33 cellular contexts compared by ENCODE assay signal in the genomic region with DNA sequence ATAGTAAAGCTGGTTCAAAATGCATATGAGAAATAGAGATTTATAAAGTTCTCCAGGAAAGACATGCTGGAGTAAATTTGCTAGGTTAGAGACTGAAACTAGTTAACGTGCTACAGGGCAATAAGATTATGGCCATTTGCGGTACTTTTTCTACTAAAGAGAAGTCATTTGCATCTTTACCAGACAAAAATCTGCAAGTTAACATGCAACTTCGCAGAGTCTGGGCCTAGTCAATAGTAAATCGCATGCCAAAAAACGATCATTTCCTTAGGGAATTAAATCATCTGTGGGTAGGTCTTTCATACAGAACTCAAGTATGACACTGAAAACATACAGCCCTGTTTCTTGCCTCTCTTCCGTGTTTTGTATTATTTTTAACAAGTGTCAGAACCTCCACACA. TPM values are rescaled to one million over a fixed set of nuclear protein-coding genes. Genes with fewer than 3 reads are reported as not detected.
A peak's percentile ranks its signal among the peaks of the same experiment; 100 is the strongest.
DNase-seq lines count a peak whose midpoint lies in the region; ATAC-seq, FAIRE-seq and TF ChIP-seq lines count a peak whose summit lies in the region.
"Had no signal": no experiment of that assay in that cellular context is flagged by ENCODE, and none has a peak within 500 bp of the region (broad histone marks: within the 10 kb centered on the region; RNA-seq: fewer than 3 reads in every experiment).

No MANE protein-coding gene starts in this region.

- no peak overlapping the region; the same call in 1 of the 2 replicates for H3K18ac ChIP-seq in H1 (ENCODE audit: extremely low read depth, low read length)

- no peak overlapping the region for H4K8ac ChIP-seq in H1 (ENCODE audit: extremely low read depth, insufficient read depth, low read length)

- no peak overlapping the region for H2BK5ac ChIP-seq in H1 (ENCODE audit: low read depth, low read length)

- FAIRE-seq in H1 (lab: Jason Lieb, UNC): no peak
- FAIRE-seq: islet of Langerhans, pancreas had no signal

- no peak overlapping the region for H2BK15ac ChIP-seq in H1 (ENCODE audit: low read length)

- H3K27ac Mint-ChIP-seq in nephron: peak overlapping the region in 2 of 3 experiments; percentile 3 to 30
- H3K27ac Mint-ChIP-seq: activated CD4-positive, alpha-beta T cell treated with anti-CD3 and anti-CD28 coated beads for 36 hours; CD4-positive, CD25-positive, alpha-beta regulatory T cell; natural killer cell treated with Interleukin-12 subunit alpha and Interleukin-12 subunit beta and Interleukin-15 and Interleukin-18, amount 100 ng/mL, for 72 hours; stimulated activated naive B cell treated with anti-CD40 and anti-IgM and Interleukin-4, amounts not matched to agents 10 μg/mL and 1 μg/mL and 100 μg/mL, for 72 hours had no signal

- H3K23me2 ChIP-seq in H1 (ENCODE audit: low read depth, low read length): no peaks in the 10 kb centered on the region

- TF ChIP-seq CTCF in H1 (IDR thresholded peaks at IDR 0.05; ENCODE audit: control extremely low read depth in 1 of 3, insufficient read depth in 1 of 3, low read depth in 1 of 3, low read length in 3 of 3) (no peak), nephron (IDR thresholded peaks at IDR 0.05; ENCODE audit: unreplicated experiment in 3 of 3) (no peak), lower lobe of right lung (IDR thresholded peaks at IDR 0.05) (no peak)

- H2BK120ac ChIP-seq in H1 (replicated peaks; ENCODE audit: low read depth, low read length): peak overlapping the region; percentile 33

- H3K9me3 Mint-ChIP-seq in nephron: no peaks in the 10 kb centered on the region
- H3K9me3 Mint-ChIP-seq: activated T-cell treated with anti-CD3 and anti-CD28 coated beads, Interleukin-2, amount 50 U/mL, for 4 hours; natural killer cell treated with Interleukin-12 subunit alpha and Interleukin-12 subunit beta and Interleukin-15 and Interleukin-18, amount 100 ng/mL, for 72 hours had no signal

- ATAC-seq in GM18517 (IDR thresholded peaks at IDR 0.05; ENCODE audit: unreplicated experiment) (peak; percentile 72), HG03135 (IDR thresholded peaks at IDR 0.05; ENCODE audit: unreplicated experiment) (no peak), lower lobe of right lung (no peak), HG03280 (IDR thresholded peaks at IDR 0.05; ENCODE audit: unreplicated experiment) (no peak)
- ATAC-seq: activated CD4-positive, alpha-beta T cell treated with anti-CD3 and anti-CD28 coated beads for 36 hours; activated T-cell treated with anti-CD3 and anti-CD28 coated beads, Interleukin-2, amount 50 U/mL, for 4 hours; gastrocnemius medialis; natural killer cell treated with Interleukin-12 subunit alpha and Interleukin-12 subunit beta and Interleukin-15 and Interleukin-18, amount 100 ng/mL, for 72 hours; Panc1; pancreas; stimulated activated naive B cell treated with anti-CD40 and anti-IgM and Interleukin-4, amounts not matched to agents 10 μg/mL and 1 μg/mL and 100 μg/mL, for 72 hours had no signal

- POLR2A ChIA-PET in H1 (lab: Charles Lee; ENCODE audit: partially characterized antibody): interaction anchor here (1.0 to 2.1 kb wide), 3 partner anchors 9 to 34 kb away, joined by 4 to 6 read pairs (median 4); no protein-coding TSS in a partner anchor

- H2BK20ac ChIP-seq in H1 (ENCODE audit: low read length): no peak overlapping the region

- no peak overlapping the region for H3K14ac ChIP-seq in H1 (ENCODE audit: insufficient read length)

- no peak for TF ChIP-seq POLR2A in H1 (IDR thresholded peaks at IDR 0.05; ENCODE audit: control extremely low read depth in 1 of 2, low read depth in 2 of 2, low read length in 2 of 2)

- no peak overlapping the region for H2AFZ ChIP-seq in H1 (ENCODE audit: low read length)

- H2AK5ac ChIP-seq in H1 (ENCODE audit: low read depth, low read length): peak overlapping the region; percentile 78; the same call in 1 of the 2 replicates

- peak overlapping the region; percentile 3 for H4K91ac ChIP-seq in H1 (replicated peaks; ENCODE audit: insufficient read length, low read length)

- TF ChIP-seq EP300 in H1 (IDR thresholded peaks at IDR 0.05; ENCODE audit: borderline replicate concordance in 1 of 2, low read depth in 2 of 2, low read length in 2 of 2): no peak

- no peak for TF ChIP-seq RAD21 in H1 (IDR thresholded peaks at IDR 0.05 in 1 of 2, conservative IDR thresholded peaks at IDR 0.05 in 1 of 2; ENCODE audit: low read depth in 2 of 2, low read length in 2 of 2)

- intact Hi-C loops in lower lobe of right lung (cut with DNase I): no loop called here

- H3K9ac ChIP-seq in HUES6 (ENCODE audit: low read length): peak overlapping the region; percentile 49
- no peak overlapping the region for H3K9ac ChIP-seq in H1 (replicated peaks in 1 of 4; ENCODE audit: extremely low read depth in 1 of 4, low read depth in 3 of 4, low read length in 3 of 4)

- H3K56ac ChIP-seq in H1 (replicated peaks; ENCODE audit: insufficient read length, low read depth, low read length): no peak overlapping the region

- H4K20me1 ChIP-seq in H1 (replicated peaks in 1 of 2; ENCODE audit: control insufficient read depth in 1 of 2, insufficient read depth in 2 of 2, low read length in 2 of 2): no peaks in the 10 kb centered on the region

- H3K79me1 ChIP-seq in H1 (ENCODE audit: low read depth, low read length): no peaks in the 10 kb centered on the region

- DNase-seq in H1 (ENCODE audit: low read depth in 1 of 2, low spot score in 2 of 2) (no peak), NCI-H2227 (lab: John Stamatoyannopoulos, UW; ENCODE audit: unreplicated experiment) (no peak), lower lobe of right lung (no peak)
- DNase-seq: activated CD4-positive, alpha-beta T cell treated with anti-CD3 and anti-CD28 coated beads for 36 hours; activated CD8-positive, alpha-beta memory T cell treated with anti-CD3 and anti-CD28 coated beads for 24 hours; activated naive CD4-positive, alpha-beta T cell treated with Interleukin-2 at 50 U/mL for 16 hours; activated T-cell treated with anti-CD3 and anti-CD28 coated beads, Interleukin-2, amount 50 U/mL, for 4 hours; adrenal gland; brain microvascular endothelial cell; CD4-positive, CD25-positive, alpha-beta regulatory T cell; effector CD8-positive, alpha-beta T cell; erythroblast; gastrocnemius medialis; H7; hypothalamus; IMR-90; NCI-H1105 treated with DMSO at 0.1 percent for 48 hours; pancreas; stimulated activated naive B cell treated with anti-CD40 and anti-IgM and Interleukin-4, amounts not matched to agents 10 μg/mL and 1 μg/mL and 100 μg/mL, for 72 hours; uterus had no signal

- no peak overlapping the region for H3K4ac ChIP-seq in H1 (replicated peaks; ENCODE audit: insufficient read length, low read depth, low read length)

- H3K4me1 ChIP-seq in HUES6 (ENCODE audit: control insufficient read depth, insufficient read depth, low read length) (peaks cover 21% of the 10 kb centered on the region), H1 (replicated peaks in 1 of 4; ENCODE audit: control insufficient read depth in 3 of 4, insufficient read depth in 4 of 4, low read length in 3 of 4) (peaks cover 0 to 10% (median 2%) of the 10 kb centered on the region in 4 experiments; a peak in 4 of 7 replicates), lower lobe of right lung (no peaks in the 10 kb centered on the region)
- H3K4me1 ChIP-seq: adrenal gland, gastrocnemius medialis, pancreas, uterus had no signal

- H3K36me3 ChIP-seq in HUES6 (ENCODE audit: control insufficient read depth, insufficient read depth, low read length) (no peaks in the 10 kb centered on the region), H1 (ENCODE audit: control insufficient read depth in 2 of 4, insufficient read depth in 4 of 4, low read length in 3 of 4) (no peaks in the 10 kb centered on the region), lower lobe of right lung (no peaks in the 10 kb centered on the region)
- H3K36me3 ChIP-seq: adrenal gland, brain microvascular endothelial cell, gastrocnemius medialis, pancreas, SJSA1, uterus had no signal

- no peak overlapping the region for H3K23ac ChIP-seq in H1 (ENCODE audit: insufficient read length)

- H3K27me3 Mint-ChIP-seq in nephron (ENCODE audit: low read depth): no peaks in the 10 kb centered on the region
- H3K27me3 Mint-ChIP-seq: activated CD4-positive, alpha-beta T cell treated with anti-CD3 and anti-CD28 coated beads for 36 hours; natural killer cell treated with Interleukin-12 subunit alpha and Interleukin-12 subunit beta and Interleukin-15 and Interleukin-18, amount 100 ng/mL, for 72 hours had no signal

- peak overlapping the region; percentile 2 to 50; a peak in 1 of 4 replicates for H3K4me2 ChIP-seq in H1 (ENCODE audit: insufficient read depth in 1 of 2, low read depth in 2 of 2, low read length in 2 of 2)

- WGBS in H1 (ENCODE audit: extremely low coverage in 1 of 2, insufficient coverage in 1 of 2, insufficient read length in 1 of 2, insufficient replicate concordance in 2 of 2, low coverage in 1 of 2, low lambda C conversion rate in 2 of 2, missing lambda C conversion rate in 1 of 2), 2 experiments: 81% methylated on average over 6 of the region's 6 CpGs; no CpG with 5 or more reads in 1 of the 2 experiments

- H3K79me2 ChIP-seq in H1 (ENCODE audit: control insufficient read depth in 1 of 2, insufficient read depth in 2 of 2, low read length in 2 of 2): no peaks in the 10 kb centered on the region

- H4K5ac ChIP-seq in H1 (ENCODE audit: insufficient read length, low read depth, low read length): no peak overlapping the region

- H3K27ac ChIP-seq in HUES6 (ENCODE audit: low read depth, low read length) (peak overlapping the region; percentile 82), H1 (ENCODE audit: low read depth, low read length) (no peak overlapping the region), lower lobe of right lung (no peak overlapping the region)
- H3K27ac ChIP-seq: adrenal gland, brain microvascular endothelial cell, gastrocnemius medialis, pancreas, SJSA1, uterus had no signal

- H3K4me3 ChIP-seq in HUES6 (ENCODE audit: low read depth, low read length) (peak overlapping the region; percentile 36), H1 (ENCODE audit: extremely low read depth in 1 of 4, insufficient read depth in 2 of 4, low read depth in 3 of 4, low read length in 4 of 4) (peak overlapping the region in 1 of 4 experiments; percentile 32; a peak in 1 of 8 replicates), lower lobe of right lung (no peak overlapping the region)
- H3K4me3 ChIP-seq: adrenal gland, gastrocnemius medialis, pancreas, SJSA1, uterus had no signal

- no peaks in the 10 kb centered on the region for H3K36me3 Mint-ChIP-seq in nephron (ENCODE audit: low read depth)
- H3K36me3 Mint-ChIP-seq: CD4-positive, CD25-positive, alpha-beta regulatory T cell; natural killer cell treated with Interleukin-12 subunit alpha and Interleukin-12 subunit beta and Interleukin-15 and Interleukin-18, amount 100 ng/mL, for 72 hours; stimulated activated naive B cell treated with anti-CD40 and anti-IgM and Interleukin-4, amounts not matched to agents 10 μg/mL and 1 μg/mL and 100 μg/mL, for 72 hours had no signal

- H3K9me3 ChIP-seq in HUES6 (ENCODE audit: control insufficient read depth, insufficient read depth, low read depth, low read length): no peaks in the 10 kb centered on the region
- H3K9me3 ChIP-seq in H1 (ENCODE audit: insufficient read depth in 2 of 2, low read depth in 1 of 2, low read length in 1 of 2): no peaks in the 10 kb centered on the region
- no peaks in the 10 kb centered on the region for H3K9me3 ChIP-seq in lower lobe of right lung
- H3K9me3 ChIP-seq: adrenal gland, gastrocnemius medialis, pancreas, SJSA1, uterus had no signal

- H3K4me3 Mint-ChIP-seq in nephron: no peak overlapping the region
- H3K4me3 Mint-ChIP-seq: activated CD4-positive, alpha-beta T cell treated with anti-CD3 and anti-CD28 coated beads for 36 hours; activated T-cell treated with anti-CD3 and anti-CD28 coated beads, Interleukin-2, amount 50 U/mL, for 4 hours; CD4-positive, CD25-positive, alpha-beta regulatory T cell; natural killer cell treated with Interleukin-12 subunit alpha and Interleukin-12 subunit beta and Interleukin-15 and Interleukin-18, amount 100 ng/mL, for 72 hours; stimulated activated naive B cell treated with anti-CD40 and anti-IgM and Interleukin-4, amounts not matched to agents 10 μg/mL and 1 μg/mL and 100 μg/mL, for 72 hours had no signal

- H3K4me1 Mint-ChIP-seq in nephron: peaks cover 15% of the 10 kb centered on the region

- no peaks in the 10 kb centered on the region for H3K27me3 ChIP-seq in HUES6 (ENCODE audit: control insufficient read depth, insufficient read depth, low read length)
- no peaks in the 10 kb centered on the region for H3K27me3 ChIP-seq in H1 (replicated peaks in 1 of 4; ENCODE audit: control insufficient read depth in 3 of 4, extremely low read depth in 1 of 4, insufficient read depth in 3 of 4, low read length in 3 of 4)
- no peaks in the 10 kb centered on the region for H3K27me3 ChIP-seq in lower lobe of right lung (ENCODE audit: low read depth)
- H3K27me3 ChIP-seq: adrenal gland, brain microvascular endothelial cell, gastrocnemius medialis, pancreas, SJSA1, uterus had no signal

- H2BK12ac ChIP-seq in H1 (ENCODE audit: low read depth, low read length): no peak overlapping the region

- CTCF ChIA-PET in H1 (lab: Charles Lee; ENCODE audit: partially characterized antibody): interaction anchor here (1.5 kb wide), 1 partner anchor 38 kb away, joined by 7 read pairs; no protein-coding TSS in a partner anchor

RNA-seq across cellular contexts. Expression of a gene that starts 32.8 kb away (rescaled TPM):
- total RNA-seq in H1 (2021; fragmentation: NEBNext Ultra II Directional; extraction: Animal tissue kit (Norgen Biotek cat#: 25700)): 66.3 and 70.2 TPM in 2 replicates
- polyA plus RNA-seq in H1 (2011; rRNA removed): 6.9 and 10.2 TPM in 2 replicates
- polyA plus RNA-seq in H1 (2011; cell fraction: cytosol; rRNA removed): 13.5 TPM
- 18.2 TPM for polyA plus RNA-seq in H1 (2011; cell fraction: nucleus; rRNA removed)
- polyA plus RNA-seq in H1 (2012, experiment 1 of 2): 15.9 to 29.4 TPM (median 20.1 TPM) in 4 replicates
- 1.0 TPM for polyA plus RNA-seq in H1 (2012, experiment 2 of 2)
- 22.9 TPM for polyA plus RNA-seq in H1 (2013, experiment 1 of 2)
- 21.2 TPM for polyA plus RNA-seq in H1 (2013, experiment 2 of 2)
- 87.8 and 89.2 TPM in 2 replicates for polyA minus RNA-seq in H1 (2011; rRNA and poly(A)+ RNA removed)
- 41.2 TPM for polyA minus RNA-seq in H1 (2011; cell fraction: cytosol; rRNA and poly(A)+ RNA removed)
- polyA minus RNA-seq in H1 (2011; cell fraction: nucleus; rRNA and poly(A)+ RNA removed): 63.9 TPM
- 39.5 TPM for total RNA-seq in lower lobe of right lung

RNA-seq across cellular contexts. Expression of a gene that starts 53.4 kb away (rescaled TPM):
- total RNA-seq in H1 (2021; fragmentation: NEBNext Ultra II Directional; extraction: Animal tissue kit (Norgen Biotek cat#: 25700)): 1.4 and 1.6 TPM in 2 replicates
- 0.89 and 1.9 TPM in 2 replicates for polyA plus RNA-seq in H1 (2011; rRNA removed)
- polyA plus RNA-seq in H1 (2011; cell fraction: cytosol; rRNA removed): 2.2 TPM
- 1.7 TPM for polyA plus RNA-seq in H1 (2011; cell fraction: nucleus; rRNA removed)
- 0.44 to 1.1 TPM (median 0.52 TPM) in 4 replicates for polyA plus RNA-seq in H1 (2012, experiment 1 of 2)
- polyA plus RNA-seq in H1 (2012, experiment 2 of 2): 2.2 TPM
- 2.4 TPM for polyA plus RNA-seq in H1 (2013, experiment 1 of 2)
- 2.1 TPM for polyA plus RNA-seq in H1 (2013, experiment 2 of 2)
- polyA minus RNA-seq in H1 (2011; rRNA and poly(A)+ RNA removed): 0.66 TPM in 1 of 2 replicates, not detected in the other
- polyA minus RNA-seq in H1 (2011; cell fraction: cytosol; rRNA and poly(A)+ RNA removed): not detected
- not detected for polyA minus RNA-seq in H1 (2011; cell fraction: nucleus; rRNA and poly(A)+ RNA removed)
- not detected for total RNA-seq in lower lobe of right lung
- total RNA-seq: adrenal gland; IMR-90; M059J; natural killer cell treated with Interleukin-12 subunit alpha and Interleukin-12 subunit beta and Interleukin-15 and Interleukin-18, amount 100 ng/mL, for 72 hours; SJSA1; temporal lobe; uterus had no signal
- polyA plus RNA-seq: adrenal gland, AG04450, IMR-90, liver had no signal
